9 cellular contexts compared by ENCODE assay signal in genomic region chr5:75037106-75037505, GRCh38. TPM values are rescaled to one million over a fixed set of nuclear protein-coding genes. Genes with fewer than 3 reads are reported as not detected.
A peak's percentile ranks its signal among the peaks of the same experiment; 100 is the strongest.
DNase-seq lines count a peak whose midpoint lies in the region; ATAC-seq and TF ChIP-seq lines count a peak whose summit lies in the region.
"Had no signal": no experiment of that assay in that cellular context is flagged by ENCODE, and none has a peak within 500 bp of the region (broad histone marks: within the 10 kb centered on the region; RNA-seq: fewer than 3 reads in every experiment).

No MANE protein-coding gene starts in this region.

- H3K56ac ChIP-seq in IMR-90 (ENCODE audit: extremely low read depth, insufficient read depth, low read length) = no peak overlapping the region

- H3K36me3 ChIP-seq in CD8-positive, alpha-beta memory T cell (ENCODE audit: insufficient read depth, low read length) = no peaks in the 10 kb centered on the region
- no peaks in the 10 kb centered on the region for H3K36me3 ChIP-seq in IMR-90 (ENCODE audit: control insufficient read depth, insufficient read depth, low read length)
- no peaks in the 10 kb centered on the region for H3K36me3 ChIP-seq in parathyroid adenoma (ENCODE audit: control insufficient read depth, insufficient read depth, low read length)
- H3K36me3 ChIP-seq: thoracic aorta had no signal

- WGBS in IMR-90 (ENCODE audit: extremely low coverage in 2 of 2, insufficient read length in 1 of 2), 2 experiments = no CpG with 5 or more reads among the region's 4 CpGs
- 47 to 57% methylated on average over 4 of the region's 4 CpGs for WGBS in lower leg skin, 2 donors

- ATAC-seq in IMR-90 (ENCODE audit: low read depth) (peak; percentile 90), HG02870 (IDR thresholded peaks at IDR 0.05; ENCODE audit: unreplicated experiment) (no peak), HG03039 (IDR thresholded peaks at IDR 0.05; ENCODE audit: unreplicated experiment) (no peak)

- no peak overlapping the region for H2BK15ac ChIP-seq in IMR-90 (ENCODE audit: low read depth, low read length)

- peaks cover 3 to 15% of the 10 kb centered on the region in 2 experiments; a peak in 3 of 4 replicates for H3K79me1 ChIP-seq in IMR-90 (ENCODE audit: low read depth in 1 of 2, low read length in 2 of 2)

- H2AK5ac ChIP-seq in IMR-90 (ENCODE audit: low read depth, low read length) = no peak overlapping the region

- H3K27me3 Mint-ChIP-seq in CD8-positive, alpha-beta memory T cell = no peaks in the 10 kb centered on the region
- no peaks in the 10 kb centered on the region for H3K27me3 Mint-ChIP-seq in chondrocyte (ENCODE audit: low read depth)

- no TSS peak for BruUV-seq in IMR-90 (replicated peaks; lab: Mats Ljungman, UMichigan)

- H3K9me3 Mint-ChIP-seq in CD8-positive, alpha-beta memory T cell = no peaks in the 10 kb centered on the region
- no peaks in the 10 kb centered on the region for H3K9me3 Mint-ChIP-seq in chondrocyte (ENCODE audit: low read depth)

- H2BK120ac ChIP-seq in IMR-90 (ENCODE audit: low read depth, low read length) = no peak overlapping the region

- H2BK20ac ChIP-seq in IMR-90 (ENCODE audit: low read depth, low read length) = no peak overlapping the region

- H3K18ac ChIP-seq in IMR-90 (ENCODE audit: low read depth, low read length) = no peak overlapping the region

- H3K27ac ChIP-seq in CD8-positive, alpha-beta memory T cell (ENCODE audit: low read depth, low read length) = no peak overlapping the region
- H3K27ac ChIP-seq in IMR-90 (ENCODE audit: insufficient read depth, low read length) (no peak overlapping the region), parathyroid adenoma (peak overlapping the region; percentile 65)
- H3K27ac ChIP-seq: thoracic aorta had no signal

- peaks cover 46 to 86% (median 73%) of the 10 kb centered on the region in 3 donors for H3K4me1 Mint-ChIP-seq in CD8-positive, alpha-beta memory T cell
- peaks cover 4% of the 10 kb centered on the region for H3K4me1 Mint-ChIP-seq in chondrocyte (ENCODE audit: low read depth)

- POLR2A ChIA-PET in CD8-positive, alpha-beta memory T cell (lab: Charles Lee) = interaction anchor here (0.9 kb wide), 1 partner anchor 19 kb away, joined by 3 read pairs; no protein-coding TSS in a partner anchor
- POLR2A ChIA-PET in IMR-90 (lab: Charles Lee; ENCODE audit: unreplicated experiment) = no interaction called here

- H3K36me3 Mint-ChIP-seq in CD8-positive, alpha-beta memory T cell = peaks cover 9 to 31% (median 18%) of the 10 kb centered on the region in 3 donors
- peaks cover 3% of the 10 kb centered on the region for H3K36me3 Mint-ChIP-seq in chondrocyte (ENCODE audit: low read depth)

- H4K91ac ChIP-seq in IMR-90 (ENCODE audit: insufficient read depth, low read depth, low read length) = no peak overlapping the region

- intact Hi-C loops in IMR-90 (cut with micrococcal nuclease) (no loop called here), lower leg skin (cut with DNase I; ENCODE audit: low total_unique reads) (no loop called here)

- no peaks in the 10 kb centered on the region for H3K9me3 ChIP-seq in CD8-positive, alpha-beta memory T cell (ENCODE audit: low read length)
- H3K9me3 ChIP-seq in IMR-90 (ENCODE audit: control insufficient read depth, insufficient read depth, low read length) (no peaks in the 10 kb centered on the region), parathyroid adenoma (ENCODE audit: control insufficient read depth, low read length) (no peaks in the 10 kb centered on the region)
- H3K9me3 ChIP-seq: thoracic aorta had no signal

- peaks cover 3% of the 10 kb centered on the region; the same call in 1 of the 2 replicates for H3K9me1 ChIP-seq in IMR-90 (ENCODE audit: insufficient read depth, low read length)

- in situ Hi-C loops in IMR-90 (cut with MboI; ENCODE audit: low sequenced_read_pairs) = no loop called here

- H4K8ac ChIP-seq in IMR-90 (ENCODE audit: low read depth in 2 of 2, low read length in 2 of 2) = no peak overlapping the region

- H3K4me3 ChIP-seq in CD8-positive, alpha-beta memory T cell (ENCODE audit: low read length) = no peak overlapping the region
- H3K4me3 ChIP-seq in IMR-90 (ENCODE audit: insufficient read depth, low read depth, low read length) (no peak overlapping the region), choroid plexus epithelial cell (ENCODE audit: low read depth, low read length) (no peak overlapping the region), parathyroid adenoma (ENCODE audit: low read depth, low read length) (peak overlapping the region; percentile 28), lower leg skin (ENCODE audit: low read depth, poor library complexity, severe bottlenecking) (no peak overlapping the region)
- H3K4me3 ChIP-seq: thoracic aorta had no signal

- H3K4me1 ChIP-seq in CD8-positive, alpha-beta memory T cell (ENCODE audit: insufficient read depth, low read length) = peaks cover 36% of the 10 kb centered on the region
- 0 out of 2 replicates have a peak, but pooled peaks cover 2% of the 10 kb centered on the region for H3K4me1 ChIP-seq in IMR-90 (ENCODE audit: control insufficient read depth, insufficient read depth, low read length)
- H3K4me1 ChIP-seq in parathyroid adenoma = peaks cover 3% of the 10 kb centered on the region

- peaks cover 4% of the 10 kb centered on the region for H3K79me2 ChIP-seq in parathyroid adenoma

- DNase-seq in CD8-positive, alpha-beta memory T cell = no peak
- DNase-seq in IMR-90 (peak; percentile 93), choroid plexus epithelial cell (ENCODE audit: low read depth) (peak; percentile 78), chondrocyte (ENCODE audit: low spot score) (no peak), lower leg skin (ENCODE audit: low spot score in 2 of 2) (no peak)

- TF ChIP-seq CTCF in IMR-90 (conservative IDR thresholded peaks at IDR 0.05; ENCODE audit: low read depth, low read length) (no peak), choroid plexus epithelial cell (conservative IDR thresholded peaks at IDR 0.05; ENCODE audit: low read depth, low read length) (peak; percentile 1), parathyroid adenoma (IDR thresholded peaks at IDR 0.05) (peak; percentile 10), chondrocyte (IDR thresholded peaks at IDR 0.05) (no peak), lower leg skin (IDR thresholded peaks at IDR 0.05) (no peak)

- H2AFZ ChIP-seq in IMR-90 (replicated peaks; ENCODE audit: low read length, poor library complexity) (no peak overlapping the region), parathyroid adenoma (no peak overlapping the region)

- no peak overlapping the region for H3K4me3 Mint-ChIP-seq in CD8-positive, alpha-beta memory T cell
- H3K4me3 Mint-ChIP-seq in chondrocyte (ENCODE audit: unreplicated experiment) = no peak overlapping the region

- H4K5ac ChIP-seq in IMR-90 (ENCODE audit: low read depth, low read length) = no peak overlapping the region

- CTCF ChIA-PET in CD8-positive, alpha-beta memory T cell (lab: Charles Lee) = interaction anchor here (0.7 to 2.2 kb wide), 2 partner anchors 12 to 13 kb away, joined by 3 to 10 read pairs; no protein-coding TSS in a partner anchor
- CTCF ChIA-PET in IMR-90 (lab: Yijun Ruan, JAX) = no interaction called here

- peak overlapping the region in 5 of 8 donors; percentile 21 to 61 (median 50) for H3K27ac Mint-ChIP-seq in CD8-positive, alpha-beta memory T cell
- no peak overlapping the region for H3K27ac Mint-ChIP-seq in chondrocyte (ENCODE audit: unreplicated experiment)

- no peak overlapping the region for H2BK5ac ChIP-seq in IMR-90 (ENCODE audit: low read depth, low read length, poor library complexity, severe bottlenecking)

- H3K23ac ChIP-seq in IMR-90 (ENCODE audit: low read depth, low read length) = no peak overlapping the region

- no peaks in the 10 kb centered on the region for H3K27me3 ChIP-seq in CD8-positive, alpha-beta memory T cell (ENCODE audit: insufficient read depth, low read length, poor library complexity, severe bottlenecking)
- no peaks in the 10 kb centered on the region for H3K27me3 ChIP-seq in IMR-90 (ENCODE audit: control insufficient read depth, insufficient read depth, low read length)
- no peaks in the 10 kb centered on the region for H3K27me3 ChIP-seq in parathyroid adenoma (ENCODE audit: control insufficient read depth, insufficient read depth, low read length)

- no peak overlapping the region for H2AK9ac ChIP-seq in IMR-90 (replicated peaks; ENCODE audit: low read depth, low read length, poor library complexity)

- TF ChIP-seq POLR2A in IMR-90 (IDR thresholded peaks at IDR 0.05; ENCODE audit: low read depth, low read length) (no peak), lower leg skin (IDR thresholded peaks at IDR 0.05) (no peak)

- dilution Hi-C loops in IMR-90 (cut with HindIII; ENCODE audit: low sequenced_read_pairs, unreplicated experiment) = no loop called here

- H3K4ac ChIP-seq in IMR-90 (ENCODE audit: low read depth, low read length) = no peak overlapping the region

- H3K4me2 ChIP-seq in IMR-90 (ENCODE audit: low read depth, low read length) (no peak overlapping the region), parathyroid adenoma (ENCODE audit: low read length) (no peak overlapping the region)

- no peak overlapping the region for H3K14ac ChIP-seq in IMR-90 (replicated peaks; ENCODE audit: low read depth, low read length)

- no peak overlapping the region for H3K9ac ChIP-seq in IMR-90 (ENCODE audit: low read depth, low read length)
- no peak overlapping the region for H3K9ac ChIP-seq in parathyroid adenoma

- H4K20me1 ChIP-seq in IMR-90 (ENCODE audit: insufficient read depth, low read length) = no peaks in the 10 kb centered on the region

- no peak for TF ChIP-seq RAD21 in IMR-90 (IDR thresholded peaks at IDR 0.05; ENCODE audit: low read length)

TF ChIP-seq in IMR-90, 13 proteins besides CTCF, POLR2A, EP300 and RAD21 (continues in another document):
- TF ChIP-seq USF2 (IDR thresholded peaks at IDR 0.05; ENCODE audit: low read depth, low read length) (no peak), CEBPB (IDR thresholded peaks at IDR 0.05; ENCODE audit: low read depth, low read length) (0 out of 2 replicates have a peak, but pooled peaks have one; percentile 5), FOS (IDR thresholded peaks at IDR 0.05; ENCODE audit: low read depth, low read length) (peak; percentile 79), SMC3 (IDR thresholded peaks at IDR 0.05; ENCODE audit: low read depth, low read length) (no peak), MAZ (IDR thresholded peaks at IDR 0.05; ENCODE audit: borderline replicate concordance, low read depth, low read length) (no peak)

RNA-seq across cellular contexts. Expression of gene GCNT4, which starts 15.3 kb away (rescaled TPM):
- 1 to 10 TPM; 1.4 to 1.6 TPM for total RNA-seq in CD8-positive, alpha-beta memory T cell
- 1.3 TPM for polyA plus RNA-seq in CD8-positive, alpha-beta memory T cell
- total RNA-seq in IMR-90 (2012; rRNA removed) (1.8 and 2.5 TPM in 2 replicates), chondrocyte (0.65 to 2.6 TPM (median 2.6 TPM) in 3 replicates), lower leg skin (1 to 10 TPM; 2.6 to 5.5 (median 3.5) TPM)
- polyA plus RNA-seq in IMR-90 (2012; rRNA removed) = 0.39 and 0.46 TPM in 2 replicates
- polyA plus RNA-seq in IMR-90 (2012; cell fraction: cytosol; rRNA removed) = 0.04 and 0.05 TPM in 2 replicates
- polyA plus RNA-seq in IMR-90 (2012; cell fraction: nucleus; rRNA removed; ENCODE audit: low replicate concordance) = 0.05 and 0.91 TPM in 2 replicates

Comparison
In these comparisons a context has a peak if more than half of its experiments do, and no peak if none do; other contexts are left out.
1. DNase-seq: peak in IMR-90 (single experiment) and choroid plexus epithelial cell (single experiment); none in CD8-positive, alpha-beta memory T cell (0 of 5), chondrocyte (single experiment) and lower leg skin (0 of 2).
2. CTCF ChIP-seq: peak in choroid plexus epithelial cell (single experiment) and parathyroid adenoma (single experiment); none in IMR-90 (single experiment), chondrocyte (single experiment) and lower leg skin (0 of 3).